In the genomic region with DNA sequence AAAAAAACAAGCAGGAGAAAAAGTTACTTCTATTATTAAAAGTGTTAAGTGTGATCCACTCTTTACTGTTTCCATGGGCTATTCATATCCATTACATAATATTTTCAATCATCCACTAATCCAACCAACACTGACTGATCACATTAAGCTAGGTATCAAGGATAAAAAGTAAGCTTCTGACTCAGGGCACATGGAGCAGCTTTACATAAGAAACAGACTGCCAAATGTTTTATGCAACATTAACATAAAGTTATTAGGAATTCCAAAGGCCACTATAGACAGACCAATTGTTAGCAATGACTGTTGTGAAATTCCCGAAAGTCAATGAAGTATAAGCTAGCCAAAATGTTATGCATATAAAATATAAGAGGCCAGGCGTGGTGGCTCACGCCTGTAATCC, we compare ENCODE assay signal across 14 cellular contexts.
"Had no signal": no experiment of that assay in that cellular context is flagged by ENCODE, and none has a peak within 500 bp of the region (broad histone marks: within the 10 kb centered on the region; RNA-seq: fewer than 3 reads in every experiment).

No MANE protein-coding gene starts in this region.

- H3K36me3 ChIP-seq: left ventricle myocardium inferior, pancreas, stomach, upper lobe of right lung had no signal

- H3K4me1 ChIP-seq: testis had no signal

- H3K27me3 ChIP-seq: pancreas, stomach, testis, upper lobe of right lung had no signal

- ATAC-seq: pancreas, upper lobe of right lung, WTC11 had no signal

- H3K27ac Mint-ChIP-seq: activated naive CD4-positive, alpha-beta T cell treated with anti-CD3 and anti-CD28 coated beads, Interleukin-2, amount 10 ng/mL, durations not matched to agents 7 days and 5 days; dendritic cell treated with granulocyte-macrophage colony-stimulating factor and Interleukin-4, amounts not matched to agents 40 ng/mL and 50 ng/mL, for 4 days had no signal

- H3K9me3 ChIP-seq: left ventricle myocardium inferior, pancreas, stomach, testis, upper lobe of right lung had no signal

- H3K27ac ChIP-seq: left ventricle myocardium inferior, pancreas, stomach, testis, upper lobe of right lung had no signal

- H3K36me3 Mint-ChIP-seq: WTC11 had no signal

- H3K27me3 Mint-ChIP-seq: activated naive CD4-positive, alpha-beta T cell treated with anti-CD3 and anti-CD28 coated beads, Interleukin-2, amount 10 ng/mL, durations not matched to agents 7 days and 5 days; dendritic cell treated with granulocyte-macrophage colony-stimulating factor and Interleukin-4, amounts not matched to agents 40 ng/mL and 50 ng/mL, for 4 days had no signal

- DNase-seq: activated CD4-positive, alpha-beta T cell treated with anti-CD3 and anti-CD28 coated beads for 48 hours; activated CD8-positive, alpha-beta memory T cell treated with anti-CD3 and anti-CD28 coated beads for 24 hours; activated naive CD4-positive, alpha-beta T cell treated with anti-CD3 and anti-CD28 coated beads, Interleukin-2, amount 10 ng/mL, durations not matched to agents 7 days and 5 days; activated T-cell treated with anti-CD3 and anti-CD28 coated beads for 4 hours; effector memory CD4-positive, alpha-beta T cell; foreskin melanocyte; left ventricle myocardium inferior; mesenchymal stem cell; pancreas; stomach; testis; upper lobe of right lung had no signal

- H3K9me3 Mint-ChIP-seq: WTC11 had no signal

- H3K4me3 Mint-ChIP-seq: activated naive CD4-positive, alpha-beta T cell treated with anti-CD3 and anti-CD28 coated beads, Interleukin-2, amount 10 ng/mL, durations not matched to agents 7 days and 5 days; dendritic cell treated with granulocyte-macrophage colony-stimulating factor and Interleukin-4, amounts not matched to agents 40 ng/mL and 50 ng/mL, for 4 days; WTC11 had no signal

- H3K4me3 ChIP-seq: left ventricle myocardium inferior, pancreas, stomach, testis, upper lobe of right lung had no signal
